8 cellular contexts compared by ENCODE assay signal in genomic region chr7:16754869-16755317, GRCh38. TPM values are rescaled to one million over a fixed set of nuclear protein-coding genes. Genes with fewer than 3 reads are reported as not detected.
A peak's percentile ranks its signal among the peaks of the same experiment; 100 is the strongest.
DNase-seq lines count a peak whose midpoint lies in the region; ATAC-seq, FAIRE-seq and TF ChIP-seq lines count a peak whose summit lies in the region.

No MANE protein-coding gene starts in this region.

- peaks cover 14% of the 10 kb centered on the region for H3K4me1 Mint-ChIP-seq in activated naive CD4-positive, alpha-beta T cell treated with anti-CD3 and anti-CD28 coated beads, Interleukin-2, amount 10 ng/mL, durations not matched to agents 7 days and 5 days
- peaks cover 12% of the 10 kb centered on the region for H3K4me1 Mint-ChIP-seq in activated CD8-positive, alpha-beta T cell treated with anti-CD3 and anti-CD28 coated beads for 36 hours (ENCODE audit: low read depth)

- H3K4me1 ChIP-seq in keratinocyte (ENCODE audit: control insufficient read depth, extremely low read depth, insufficient read depth, low read length) (peaks cover 14% of the 10 kb centered on the region), thyroid gland (peaks cover 10 to 14% of the 10 kb centered on the region in 2 donors), SK-N-SH (ENCODE audit: control insufficient read depth in 1 of 2, insufficient read depth in 2 of 2, low read depth in 1 of 2, low read length in 1 of 2) (peaks cover 0 to 14% of the 10 kb centered on the region in 2 experiments; a peak in 2 of 4 replicates)

- H3K9me3 ChIP-seq in keratinocyte (ENCODE audit: control insufficient read depth, low read depth, low read length) (no peaks in the 10 kb centered on the region), thyroid gland (no peaks in the 10 kb centered on the region), SK-N-SH (no peaks in the 10 kb centered on the region)

- no peaks in the 10 kb centered on the region for H3K36me3 Mint-ChIP-seq in activated naive CD4-positive, alpha-beta T cell treated with anti-CD3 and anti-CD28 coated beads, Interleukin-2, amount 10 ng/mL, durations not matched to agents 7 days and 5 days
- H3K36me3 Mint-ChIP-seq in activated CD8-positive, alpha-beta T cell treated with anti-CD3 and anti-CD28 coated beads for 36 hours (ENCODE audit: low read depth): no peaks in the 10 kb centered on the region

- POLR2A ChIA-PET in activated CD8-positive, alpha-beta T cell treated with anti-CD3 and anti-CD28 coated beads for 36 hours (lab: Charles Lee): interaction anchor here (1.3 kb wide), 1 partner anchor 109 kb away, joined by 5 read pairs; the partner anchor contains the start of gene BZW2
- POLR2A ChIA-PET in SK-N-SH (lab: Yijun Ruan, JAX): no interaction called here

- 54 to 64% methylated on average over 5 of the region's 5 CpGs for WGBS in thyroid gland, 2 donors
- 95% methylated on average over 5 of the region's 5 CpGs for WGBS in SK-N-SH (ENCODE audit: low lambda C conversion rate)

- no peaks in the 10 kb centered on the region for H3K9me2 ChIP-seq in SK-N-SH

- H3K27me3 Mint-ChIP-seq in activated naive CD4-positive, alpha-beta T cell treated with anti-CD3 and anti-CD28 coated beads, Interleukin-2, amount 10 ng/mL, durations not matched to agents 7 days and 5 days: peaks cover 36% of the 10 kb centered on the region
- peaks cover 31% of the 10 kb centered on the region for H3K27me3 Mint-ChIP-seq in activated CD8-positive, alpha-beta T cell treated with anti-CD3 and anti-CD28 coated beads for 36 hours

- DNase-seq in activated naive CD4-positive, alpha-beta T cell treated with anti-CD3 and anti-CD28 coated beads, Interleukin-2, amount 10 ng/mL, durations not matched to agents 7 days and 5 days: no peak
- no peak for DNase-seq in activated naive CD4-positive, alpha-beta T cell treated with anti-CD3 and anti-CD28 coated beads, Interleukin-2, amount 50 U/mL, for 16 hours
- no peak for DNase-seq in activated CD8-positive, alpha-beta T cell treated with anti-CD3 and anti-CD28 coated beads for 36 hours
- DNase-seq in keratinocyte (ENCODE audit: low read depth, low spot score): no peak
- no peak for DNase-seq in thyroid gland
- no peak for DNase-seq in SK-N-SH
- no peak for DNase-seq in OCI-M2 (lab: John Stamatoyannopoulos, UW; ENCODE audit: unreplicated experiment)
- DNase-seq in KG1 (lab: John Stamatoyannopoulos, UW): no peak

- no peaks in the 10 kb centered on the region for H3K36me3 ChIP-seq in keratinocyte (ENCODE audit: control insufficient read depth in 2 of 2, extremely low read depth in 1 of 2, insufficient read depth in 2 of 2, low read length in 2 of 2)
- no peaks in the 10 kb centered on the region for H3K36me3 ChIP-seq in thyroid gland
- no peaks in the 10 kb centered on the region for H3K36me3 ChIP-seq in SK-N-SH (replicated peaks in 1 of 2; ENCODE audit: control insufficient read depth in 1 of 2, insufficient read depth in 2 of 2, low read length in 1 of 2)

- peak overlapping the region; percentile 96 for H3K4me2 ChIP-seq in keratinocyte (ENCODE audit: control insufficient read depth, extremely low read depth, insufficient read depth, low read depth, low read length)
- no peak overlapping the region for H3K4me2 ChIP-seq in SK-N-SH

- H3K9me1 ChIP-seq in keratinocyte (ENCODE audit: control insufficient read depth, extremely low read depth, insufficient read depth, low read length): no peaks in the 10 kb centered on the region

- peaks cover 5% of the 10 kb centered on the region for H3F3A ChIP-seq in SK-N-SH (replicated peaks; ENCODE audit: insufficient read depth)

- peak overlapping the region; percentile 76 for H3K4me3 Mint-ChIP-seq in activated naive CD4-positive, alpha-beta T cell treated with anti-CD3 and anti-CD28 coated beads, Interleukin-2, amount 10 ng/mL, durations not matched to agents 7 days and 5 days
- peak overlapping the region; percentile 67 for H3K4me3 Mint-ChIP-seq in activated CD8-positive, alpha-beta T cell treated with anti-CD3 and anti-CD28 coated beads for 36 hours

- H4K20me1 ChIP-seq in keratinocyte (ENCODE audit: control insufficient read depth, extremely low read depth, insufficient read depth, low read length) (no peaks in the 10 kb centered on the region), SK-N-SH (ENCODE audit: insufficient read depth) (no peaks in the 10 kb centered on the region)

- peak overlapping the region; percentile 15 for H3K27ac Mint-ChIP-seq in activated naive CD4-positive, alpha-beta T cell treated with anti-CD3 and anti-CD28 coated beads, Interleukin-2, amount 10 ng/mL, durations not matched to agents 7 days and 5 days
- no peak overlapping the region for H3K27ac Mint-ChIP-seq in activated CD8-positive, alpha-beta T cell treated with anti-CD3 and anti-CD28 coated beads for 36 hours

- dilution Hi-C loops in keratinocyte (cut with MboI; ENCODE audit: extremely low pct_ligation_motif_present, low sequenced_read_pairs): no loop called here

- no peaks in the 10 kb centered on the region for H3K79me2 ChIP-seq in keratinocyte (ENCODE audit: control insufficient read depth, insufficient read depth, low read length)
- H3K79me2 ChIP-seq in SK-N-SH (ENCODE audit: insufficient read depth): no peaks in the 10 kb centered on the region

- TF ChIP-seq RAD21 in SK-N-SH (IDR thresholded peaks at IDR 0.05; ENCODE audit: low read length): no peak

- TF ChIP-seq EP300 in SK-N-SH (IDR thresholded peaks at IDR 0.05; ENCODE audit: borderline replicate concordance in 1 of 2, low read depth in 1 of 2, low read length in 1 of 2): no peak

- intact Hi-C loops in activated CD8-positive, alpha-beta T cell treated with anti-CD3 and anti-CD28 coated beads for 36 hours (cut with micrococcal nuclease): no loop called here
- intact Hi-C loops in thyroid gland (cut with DNase I): loop anchor here (10.0 kb wide), 1 partner anchor 110 kb away; the partner anchor contains the start of genes ANKMY2 and BZW2

- H3K9ac ChIP-seq in keratinocyte (ENCODE audit: control insufficient read depth, extremely low read depth, insufficient read depth, low read length) (peak overlapping the region; percentile 75), SK-N-SH (no peak overlapping the region)

- no peak for TF ChIP-seq CTCF in activated CD8-positive, alpha-beta T cell treated with anti-CD3 and anti-CD28 coated beads for 36 hours (IDR thresholded peaks at IDR 0.05)
- no peak for TF ChIP-seq CTCF in keratinocyte (optimal IDR thresholded peaks at IDR 0.05 in 1 of 3, IDR thresholded peaks at IDR 0.05 in 1 of 3, conservative IDR thresholded peaks at IDR 0.05 in 1 of 3; ENCODE audit: extremely low read depth in 1 of 3, insufficient read depth in 2 of 3, low read length in 3 of 3)
- no peak for TF ChIP-seq CTCF in thyroid gland (IDR thresholded peaks at IDR 0.05)
- no peak for TF ChIP-seq CTCF in SK-N-SH (IDR thresholded peaks at IDR 0.05)

- H2AFZ ChIP-seq in keratinocyte (ENCODE audit: control insufficient read depth, low read length) (peak overlapping the region; percentile 96), SK-N-SH (ENCODE audit: low read depth) (no peak overlapping the region)

- ATAC-seq in activated CD8-positive, alpha-beta T cell treated with anti-CD3 and anti-CD28 coated beads for 36 hours: no peak

- TF ChIP-seq POLR2A in thyroid gland (IDR thresholded peaks at IDR 0.05): no peak

- peak; percentile 49 for FAIRE-seq in keratinocyte (lab: Jason Lieb, UNC)

- H3K4me3 ChIP-seq in keratinocyte (ENCODE audit: control insufficient read depth in 2 of 3, extremely low read depth in 1 of 3, insufficient read depth in 2 of 3, low read depth in 1 of 3, low read length in 3 of 3) (peak overlapping the region; percentile 67 to 84 (median 74)), thyroid gland (replicated peaks in 1 of 3) (peak overlapping the region in 1 of 3 donors; percentile 7), SK-N-SH (ENCODE audit: low read depth in 2 of 2, low read length in 1 of 2) (no peak overlapping the region; a peak in 1 of 4 replicates)

- H3K27ac ChIP-seq in keratinocyte (ENCODE audit: control insufficient read depth, insufficient read depth, low read length): peak overlapping the region; percentile 50
- peak overlapping the region in 2 of 3 donors; percentile 62 to 74 for H3K27ac ChIP-seq in thyroid gland
- no peak overlapping the region for H3K27ac ChIP-seq in SK-N-SH (ENCODE audit: low read depth in 2 of 2, low read length in 1 of 2)

- no peaks in the 10 kb centered on the region for H3K27me3 ChIP-seq in keratinocyte (ENCODE audit: control insufficient read depth, extremely low read depth, insufficient read depth, low read length)
- H3K27me3 ChIP-seq in thyroid gland: no peaks in the 10 kb centered on the region
- H3K27me3 ChIP-seq in SK-N-SH (ENCODE audit: insufficient read depth): no peaks in the 10 kb centered on the region

- CTCF ChIA-PET in activated naive CD4-positive, alpha-beta T cell treated with anti-CD3 and anti-CD28 coated beads, Interleukin-2, amount 10 ng/mL, durations not matched to agents 7 days and 5 days (lab: Charles Lee): interaction anchor here (1.1 kb wide), 2 partner anchors 60 to 190 kb away, joined by 3 read pairs; no protein-coding TSS in a partner anchor
- CTCF ChIA-PET in activated CD8-positive, alpha-beta T cell treated with anti-CD3 and anti-CD28 coated beads for 36 hours (lab: Charles Lee): no interaction called here
- CTCF ChIA-PET in SK-N-SH (lab: Yijun Ruan, JAX): interaction anchor here (0.9 to 1.6 kb wide), 4 partner anchors 13 to 46 kb away, joined by 3 to 6 read pairs (median 3); no protein-coding TSS in a partner anchor

- H3K9me3 Mint-ChIP-seq in activated naive CD4-positive, alpha-beta T cell treated with anti-CD3 and anti-CD28 coated beads, Interleukin-2, amount 10 ng/mL, durations not matched to agents 7 days and 5 days: no peaks in the 10 kb centered on the region
- no peaks in the 10 kb centered on the region for H3K9me3 Mint-ChIP-seq in activated CD8-positive, alpha-beta T cell treated with anti-CD3 and anti-CD28 coated beads for 36 hours

RNA-seq across cellular contexts. Expression of gene TSPAN13, which starts 1.3 kb away (rescaled TPM):
- total RNA-seq in activated CD8-positive, alpha-beta T cell treated with anti-CD3 and anti-CD28 coated beads for 36 hours: 1 to 10 TPM in 1 of 2 experiments, under 1 TPM in 1; 0.47 to 1.0 TPM
- polyA plus RNA-seq in keratinocyte: 11.2 to 21.6 TPM (median 18.0 TPM) in 3 replicates
- polyA plus RNA-seq in keratinocyte (2011; ENCODE audit: low read depth): 4.7 TPM
- 12.7 and 17.1 TPM in 2 replicates for polyA plus RNA-seq in keratinocyte (2011; cell fraction: cytosol; rRNA removed)
- 8.8 and 13.8 TPM in 2 replicates for polyA plus RNA-seq in keratinocyte (2011; cell fraction: nucleus; rRNA removed)
- 7.9 and 16.0 TPM in 2 replicates for polyA plus RNA-seq in keratinocyte (2012; ENCODE audit: low replicate concordance)
- 3.9 to 9.8 TPM (median 6.2 TPM) in 3 replicates for polyA minus RNA-seq in keratinocyte
- polyA minus RNA-seq in keratinocyte (2011; cell fraction: cytosol; rRNA and poly(A)+ RNA removed): 12.7 TPM
- polyA minus RNA-seq in keratinocyte (2011; cell fraction: nucleus; rRNA and poly(A)+ RNA removed): 4.4 and 5.4 TPM in 2 replicates
- total RNA-seq in thyroid gland: 10 to 100 TPM; 16.8 to 31.1 (median 28.2) TPM
- polyA plus RNA-seq in SK-N-SH (2012; rRNA removed): 0.26 and 0.42 TPM in 2 replicates
- polyA plus RNA-seq in SK-N-SH (2012; cell fraction: cytosol; rRNA removed): 0.71 and 0.77 TPM in 2 replicates
- polyA plus RNA-seq in SK-N-SH (2012; cell fraction: nucleus; rRNA removed): 0.12 and 0.37 TPM in 2 replicates

RNA-seq across cellular contexts. Expression of gene AGR2, which starts 49.9 kb away (rescaled TPM):
- total RNA-seq in activated CD8-positive, alpha-beta T cell treated with anti-CD3 and anti-CD28 coated beads for 36 hours: not detected
- polyA plus RNA-seq in keratinocyte: 1.5 to 2.4 TPM (median 2.3 TPM) in 3 replicates
- 1.4 TPM for polyA plus RNA-seq in keratinocyte (2011; ENCODE audit: low read depth)
- polyA plus RNA-seq in keratinocyte (2011; cell fraction: cytosol; rRNA removed): 1.1 and 1.2 TPM in 2 replicates
- polyA plus RNA-seq in keratinocyte (2011; cell fraction: nucleus; rRNA removed): 1.2 and 1.5 TPM in 2 replicates
- polyA plus RNA-seq in keratinocyte (2012; ENCODE audit: low replicate concordance): 0.30 and 0.91 TPM in 2 replicates
- 0.59 to 0.96 TPM in 2 of 3 replicates, not detected in the other for polyA minus RNA-seq in keratinocyte
- polyA minus RNA-seq in keratinocyte (2011; cell fraction: cytosol; rRNA and poly(A)+ RNA removed): not detected
- not detected in 2 replicates for polyA minus RNA-seq in keratinocyte (2011; cell fraction: nucleus; rRNA and poly(A)+ RNA removed)
- total RNA-seq in thyroid gland: 10 to 100 TPM in 1 of 4 donors, 1 to 10 TPM in 2, not detected in 1; 2.6 to 23.9 (median 4.1) TPM
- polyA plus RNA-seq in SK-N-SH (2012; rRNA removed): not detected in 2 replicates
- not detected in 2 replicates for polyA plus RNA-seq in SK-N-SH (2012; cell fraction: cytosol; rRNA removed)
- polyA plus RNA-seq in SK-N-SH (2012; cell fraction: nucleus; rRNA removed): not detected in 2 replicates

Comparison
In these comparisons a context has a peak if more than half of its experiments do, and no peak if none do; other contexts are left out.
1. H3K27ac ChIP-seq: peak in keratinocyte (single experiment) and thyroid gland (2 of 3); none in SK-N-SH (0 of 2).
2. H3K4me3 ChIP-seq: peak in keratinocyte (3 of 3); none in SK-N-SH (0 of 2).
3. RNA of gene TSPAN13, which starts 1.3 kb away (total RNA-seq): 16.8 to 31.1 TPM in thyroid gland; 0.47 to 1.0 TPM in activated CD8-positive, alpha-beta T cell treated with anti-CD3 and anti-CD28 coated beads for 36 hours; every median in the first group is over 4 times any median in the second.